In the genomic region with DNA sequence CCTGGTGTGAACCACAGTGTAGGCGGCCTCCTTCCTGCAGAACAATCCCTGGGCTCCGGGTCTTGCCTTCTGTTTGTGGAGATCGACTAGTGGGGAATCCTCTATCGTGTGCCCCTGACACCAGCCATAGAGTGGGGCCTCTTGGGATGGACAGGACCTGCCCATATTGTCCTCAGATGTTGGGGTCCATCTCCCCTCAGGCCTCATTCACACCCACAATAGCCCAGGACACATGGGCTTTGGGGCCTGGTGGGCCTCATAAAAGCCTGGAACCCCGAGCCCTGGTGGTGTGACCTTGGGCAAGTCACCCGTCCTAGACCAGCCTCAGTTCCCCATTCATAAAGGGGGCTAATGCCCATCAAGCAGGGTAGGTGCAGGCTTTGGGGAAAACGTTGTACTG, we compare ENCODE assay signal across 10 cellular contexts. TPM values are rescaled to one million over a fixed set of nuclear protein-coding genes. Genes with fewer than 3 reads are reported as not detected.
"Had no signal": no experiment of that assay in that cellular context is flagged by ENCODE, and none has a peak within 500 bp of the region (broad histone marks: within the 10 kb centered on the region; RNA-seq: fewer than 3 reads in every experiment).

No MANE protein-coding gene starts in this region.

- H3K36me3 Mint-ChIP-seq: IgD-negative memory B cell had no signal

- H3K9me3 Mint-ChIP-seq: IgD-negative memory B cell had no signal

- H3K27ac Mint-ChIP-seq: IgD-negative memory B cell had no signal

- DNase-seq: IMR-90, KBM-7, KG1 had no signal

- H3K4me3 Mint-ChIP-seq: IgD-negative memory B cell had no signal

- ATAC-seq: HepG2, K562 had no signal

- H3K4me3 ChIP-seq: K562 had no signal

- H3K27ac ChIP-seq: HL-60, KMS-11 had no signal

RNA-seq across cellular contexts. Expression of gene GAGE10, which starts 13.2 kb away (rescaled TPM):
- total RNA-seq: HepG2, HT-29, HT1080, IMR-90 had no signal
- polyA plus RNA-seq: HepG2, IgD-negative memory B cell, IMR-90 had no signal

RNA-seq across cellular contexts. Expression of gene FOXP3, which starts 25.7 kb away (rescaled TPM):
- total RNA-seq: HepG2, HT-29, HT1080, IMR-90 had no signal

RNA-seq across cellular contexts. Expression of gene GAGE12J, which starts 31.6 kb away (rescaled TPM):
- total RNA-seq: HepG2, HT-29, IMR-90, K562 had no signal
- polyA plus RNA-seq: HepG2, IgD-negative memory B cell, IMR-90 had no signal

RNA-seq across cellular contexts. Expression of gene GAGE13, which starts 41.2 kb away (rescaled TPM):
- total RNA-seq: HepG2, HT-29, HT1080, IMR-90 had no signal
- polyA plus RNA-seq: HepG2, IgD-negative memory B cell, IMR-90 had no signal
